ENCODE assay signal across 1 cellular context in genomic region chr1:155241069-155241679, GRCh38.
TF ChIP-seq lines count a peak whose summit lies in the region.

No MANE protein-coding gene starts in this region.

TF ChIP-seq in K562, 482 proteins besides CTCF, POLR2A, EP300 and RAD21 (continued from another document and continues in another):
- TF ChIP-seq, protein P1, sequence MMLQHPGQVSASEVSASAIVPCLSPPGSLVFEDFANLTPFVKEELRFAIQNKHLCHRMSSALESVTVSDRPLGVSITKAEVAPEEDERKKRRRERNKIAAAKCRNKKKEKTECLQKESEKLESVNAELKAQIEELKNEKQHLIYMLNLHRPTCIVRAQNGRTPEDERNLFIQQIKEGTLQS (IDR thresholded peaks at IDR 0.05), result peak; percentile 86
- TF ChIP-seq, protein P1 (CRISPR knock-in tag; conservative IDR thresholded peaks at IDR 0.05), result no peak
- TF ChIP-seq ARNT (IDR thresholded peaks at IDR 0.05) (no peak), SMARCE1 (IDR thresholded peaks at IDR 0.05) (no peak), ZNF408 (CRISPR knock-in tag; IDR thresholded peaks at IDR 0.05; ENCODE audit: low read depth) (no peak), BRD9 (IDR thresholded peaks at IDR 0.05; ENCODE audit: low read depth, partially characterized antibody) (no peak), SAFB (IDR thresholded peaks at IDR 0.05; ENCODE audit: borderline replicate concordance, low read depth, low read length) (no peak), ZNF583 (CRISPR knock-in tag; IDR thresholded peaks at IDR 0.05) (no peak), CBX5 (IDR thresholded peaks at IDR 0.05; ENCODE audit: borderline replicate concordance, low read depth) (no peak), STAT5B (CRISPR knock-in tag; IDR thresholded peaks at IDR 0.05) (no peak), HNRNPL (IDR thresholded peaks at IDR 0.05; ENCODE audit: low read depth, low read length) (no peak), ZSCAN29 (IDR thresholded peaks at IDR 0.05) (no peak), ZNF561 (CRISPR knock-in tag; conservative IDR thresholded peaks at IDR 0.05) (no peak), KDM4B (IDR thresholded peaks at IDR 0.05; ENCODE audit: borderline replicate concordance in 2 of 2, low read depth in 1 of 2) (peak in 1 of 2 experiments; percentile 72; a peak in 1 of 4 replicates), PURB (CRISPR knock-in tag; IDR thresholded peaks at IDR 0.05; ENCODE audit: low read depth) (no peak), FOXK1 (CRISPR knock-in tag; IDR thresholded peaks at IDR 0.05; ENCODE audit: borderline replicate concordance) (no peak), FOXK2 (conservative IDR thresholded peaks at IDR 0.05 in 1 of 2, IDR thresholded peaks at IDR 0.05 in 1 of 2; ENCODE audit: low read depth in 2 of 2) (peak; percentile 74 to 81; a peak in 3 of 4 replicates), ELF2 (CRISPR knock-in tag; IDR thresholded peaks at IDR 0.05) (peak; percentile 98), SIRT6 (IDR thresholded peaks at IDR 0.05; ENCODE audit: low read depth, low read length) (no peak), ZNF174 (CRISPR knock-in tag; IDR thresholded peaks at IDR 0.05) (no peak), KLF1 (tag; IDR thresholded peaks at IDR 0.05) (no peak), KLF10 (CRISPR knock-in tag; IDR thresholded peaks at IDR 0.05) (no peak), ZNF76 (CRISPR knock-in tag; IDR thresholded peaks at IDR 0.05; ENCODE audit: borderline replicate concordance) (0 out of 2 replicates have a peak, but pooled peaks have one; percentile 13), POLR3A (IDR thresholded peaks at IDR 0.05; ENCODE audit: borderline replicate concordance, extremely low read depth, insufficient read depth, insufficient read length) (no peak), ZNF311 (CRISPR knock-in tag; IDR thresholded peaks at IDR 0.05) (no peak), CLOCK (CRISPR knock-in tag; IDR thresholded peaks at IDR 0.05; ENCODE audit: borderline replicate concordance) (no peak), GMEB1 (CRISPR knock-in tag; IDR thresholded peaks at IDR 0.05) (no peak), HNRNPH1 (optimal IDR thresholded peaks at IDR 0.05; ENCODE audit: low read depth, low read length) (no peak), ZNF318 (IDR thresholded peaks at IDR 0.05; ENCODE audit: borderline replicate concordance in 1 of 2, low read depth in 1 of 2) (0 out of 4 replicates have a peak, but pooled peaks of 1 of the 2 experiments have one; percentile 34), MITF (IDR thresholded peaks at IDR 0.05) (peak; percentile 70; the same call in 1 of the 2 replicates), TAF1 (IDR thresholded peaks at IDR 0.05; ENCODE audit: control insufficient read depth, extremely low read depth, insufficient read depth, low read length, severe bottlenecking) (peak; percentile 19), NBN (IDR thresholded peaks at IDR 0.05; ENCODE audit: low read depth) (no peak), GATA2 (CRISPR knock-in tag; IDR thresholded peaks at IDR 0.05) (no peak), ZNF764 (CRISPR knock-in tag; IDR thresholded peaks at IDR 0.05; ENCODE audit: low read depth) (no peak)
- TF ChIP-seq, protein P2, sequence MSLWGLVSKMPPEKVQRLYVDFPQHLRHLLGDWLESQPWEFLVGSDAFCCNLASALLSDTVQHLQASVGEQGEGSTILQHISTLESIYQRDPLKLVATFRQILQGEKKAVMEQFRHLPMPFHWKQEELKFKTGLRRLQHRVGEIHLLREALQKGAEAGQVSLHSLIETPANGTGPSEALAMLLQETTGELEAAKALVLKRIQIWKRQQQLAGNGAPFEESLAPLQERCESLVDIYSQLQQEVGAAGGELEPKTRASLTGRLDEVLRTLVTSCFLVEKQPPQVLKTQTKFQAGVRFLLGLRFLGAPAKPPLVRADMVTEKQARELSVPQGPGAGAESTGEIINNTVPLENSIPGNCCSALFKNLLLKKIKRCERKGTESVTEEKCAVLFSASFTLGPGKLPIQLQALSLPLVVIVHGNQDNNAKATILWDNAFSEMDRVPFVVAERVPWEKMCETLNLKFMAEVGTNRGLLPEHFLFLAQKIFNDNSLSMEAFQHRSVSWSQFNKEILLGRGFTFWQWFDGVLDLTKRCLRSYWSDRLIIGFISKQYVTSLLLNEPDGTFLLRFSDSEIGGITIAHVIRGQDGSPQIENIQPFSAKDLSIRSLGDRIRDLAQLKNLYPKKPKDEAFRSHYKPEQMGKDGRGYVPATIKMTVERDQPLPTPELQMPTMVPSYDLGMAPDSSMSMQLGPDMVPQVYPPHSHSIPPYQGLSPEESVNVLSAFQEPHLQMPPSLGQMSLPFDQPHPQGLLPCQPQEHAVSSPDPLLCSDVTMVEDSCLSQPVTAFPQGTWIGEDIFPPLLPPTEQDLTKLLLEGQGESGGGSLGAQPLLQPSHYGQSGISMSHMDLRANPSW (CRISPR knock-in tag; IDR thresholded peaks at IDR 0.05), result no peak
- TF ChIP-seq, protein P3, sequence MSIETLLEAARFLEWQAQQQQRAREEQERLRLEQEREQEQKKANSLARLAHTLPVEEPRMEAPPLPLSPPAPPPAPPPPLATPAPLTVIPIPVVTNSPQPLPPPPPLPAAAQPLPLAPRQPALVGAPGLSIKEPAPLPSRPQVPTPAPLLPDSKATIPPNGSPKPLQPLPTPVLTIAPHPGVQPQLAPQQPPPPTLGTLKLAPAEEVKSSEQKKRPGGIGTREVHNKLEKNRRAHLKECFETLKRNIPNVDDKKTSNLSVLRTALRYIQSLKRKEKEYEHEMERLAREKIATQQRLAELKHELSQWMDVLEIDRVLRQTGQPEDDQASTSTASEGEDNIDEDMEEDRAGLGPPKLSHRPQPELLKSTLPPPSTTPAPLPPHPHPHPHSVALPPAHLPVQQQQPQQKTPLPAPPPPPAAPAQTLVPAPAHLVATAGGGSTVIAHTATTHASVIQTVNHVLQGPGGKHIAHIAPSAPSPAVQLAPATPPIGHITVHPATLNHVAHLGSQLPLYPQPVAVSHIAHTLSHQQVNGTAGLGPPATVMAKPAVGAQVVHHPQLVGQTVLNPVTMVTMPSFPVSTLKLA (conservative IDR thresholded peaks at IDR 0.05), result peak in 1 of 2 experiments; percentile 71; a peak in 2 of 4 replicates
- TF ChIP-seq, protein P4, sequence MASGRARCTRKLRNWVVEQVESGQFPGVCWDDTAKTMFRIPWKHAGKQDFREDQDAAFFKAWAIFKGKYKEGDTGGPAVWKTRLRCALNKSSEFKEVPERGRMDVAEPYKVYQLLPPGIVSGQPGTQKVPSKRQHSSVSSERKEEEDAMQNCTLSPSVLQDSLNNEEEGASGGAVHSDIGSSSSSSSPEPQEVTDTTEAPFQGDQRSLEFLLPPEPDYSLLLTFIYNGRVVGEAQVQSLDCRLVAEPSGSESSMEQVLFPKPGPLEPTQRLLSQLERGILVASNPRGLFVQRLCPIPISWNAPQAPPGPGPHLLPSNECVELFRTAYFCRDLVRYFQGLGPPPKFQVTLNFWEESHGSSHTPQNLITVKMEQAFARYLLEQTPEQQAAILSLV (tag; IDR thresholded peaks at IDR 0.05), result no peak
- TF ChIP-seq, protein P5, sequence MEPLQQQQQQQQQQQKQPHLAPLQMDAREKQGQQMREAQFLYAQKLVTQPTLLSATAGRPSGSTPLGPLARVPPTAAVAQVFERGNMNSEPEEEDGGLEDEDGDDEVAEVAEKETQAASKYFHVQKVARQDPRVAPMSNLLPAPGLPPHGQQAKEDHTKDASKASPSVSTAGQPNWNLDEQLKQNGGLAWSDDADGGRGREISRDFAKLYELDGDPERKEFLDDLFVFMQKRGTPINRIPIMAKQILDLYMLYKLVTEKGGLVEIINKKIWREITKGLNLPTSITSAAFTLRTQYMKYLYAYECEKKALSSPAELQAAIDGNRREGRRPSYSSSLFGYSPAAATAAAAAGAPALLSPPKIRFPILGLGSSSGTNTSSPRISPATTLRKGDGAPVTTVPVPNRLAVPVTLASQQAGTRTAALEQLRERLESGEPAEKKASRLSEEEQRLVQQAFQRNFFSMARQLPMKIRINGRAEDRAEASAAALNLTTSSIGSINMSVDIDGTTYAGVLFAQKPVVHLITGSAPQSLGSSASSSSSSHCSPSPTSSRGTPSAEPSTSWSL (CRISPR knock-in tag; IDR thresholded peaks at IDR 0.05; ENCODE audit: borderline replicate concordance), result no peak
